In the genomic region with DNA sequence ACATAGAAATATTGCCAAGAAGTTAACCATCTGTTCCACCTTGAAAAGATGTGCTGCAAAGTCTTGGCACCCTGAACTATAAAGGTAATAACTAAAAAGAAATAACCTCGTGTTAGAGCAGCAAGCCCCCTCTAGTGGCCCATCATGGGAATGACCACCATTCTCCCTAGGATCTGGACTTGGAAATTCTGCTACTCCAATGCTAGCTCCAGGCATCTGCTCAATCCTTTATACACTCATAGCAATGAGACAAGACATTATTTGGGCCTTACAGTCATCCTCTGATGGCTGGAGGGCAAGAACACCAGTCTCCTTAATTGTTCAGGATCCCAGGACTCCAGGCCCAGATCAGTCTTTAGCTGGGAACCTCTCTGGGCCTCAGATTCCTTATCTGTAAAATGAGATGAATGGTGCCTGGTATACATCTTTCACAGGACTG, we compare ENCODE assay signal across 9 cellular contexts.
A peak's percentile ranks its signal among the peaks of the same experiment; 100 is the strongest.
DNase-seq lines count a peak whose midpoint lies in the region; ATAC-seq, FAIRE-seq and TF ChIP-seq lines count a peak whose summit lies in the region.
"Had no signal": no experiment of that assay in that cellular context is flagged by ENCODE, and none has a peak within 500 bp of the region (broad histone marks: within the 10 kb centered on the region; RNA-seq: fewer than 3 reads in every experiment).

No MANE protein-coding gene starts in this region.

- peak; percentile 83 for TF ChIP-seq RAD21 in SK-N-SH (IDR thresholded peaks at IDR 0.05; ENCODE audit: low read length)

- POLR2A ChIA-PET in Caco-2 (lab: Charles Lee), result no interaction called here
- POLR2A ChIA-PET in SK-N-SH (lab: Yijun Ruan, JAX), result no interaction called here

- no peak for TF ChIP-seq EP300 in SK-N-SH (IDR thresholded peaks at IDR 0.05; ENCODE audit: borderline replicate concordance in 1 of 2, low read depth in 1 of 2, low read length in 1 of 2)

- H4K20me1 ChIP-seq in SK-N-SH (ENCODE audit: insufficient read depth), result no peaks in the 10 kb centered on the region

- H3K9me3 Mint-ChIP-seq in Caco-2 (ENCODE audit: unreplicated experiment), result peaks cover 9% of the 10 kb centered on the region

- no peaks in the 10 kb centered on the region for H3K27me3 Mint-ChIP-seq in Caco-2 (ENCODE audit: insufficient read depth, unreplicated experiment)

- 0% methylated on average over 1 of the region's 1 CpG for WGBS in SK-N-SH (ENCODE audit: low lambda C conversion rate)
- WGBS in right lobe of liver (ENCODE audit: insufficient coverage, low coverage, low lambda C conversion rate, missing lambda C conversion rate), result 0% methylated on average over 1 of the region's 1 CpG

- H3K27ac ChIP-seq in SK-N-SH (ENCODE audit: low read depth in 2 of 2, low read length in 1 of 2) (peak overlapping the region in 1 of 2 experiments; percentile 22; a peak in 1 of 4 replicates), right lobe of liver (no peak overlapping the region)
- H3K27ac ChIP-seq: skin epidermis had no signal

- H2AFZ ChIP-seq in SK-N-SH (ENCODE audit: low read depth), result no peak overlapping the region

- TF ChIP-seq POLR2A in right lobe of liver (IDR thresholded peaks at IDR 0.05), result no peak
- no peak for TF ChIP-seq POLR2A in H54 (IDR thresholded peaks at IDR 0.05; ENCODE audit: low read depth, low read length)

- H3F3A ChIP-seq in SK-N-SH (replicated peaks; ENCODE audit: insufficient read depth), result peaks cover 6% of the 10 kb centered on the region

- no peak overlapping the region for H3K4me2 ChIP-seq in SK-N-SH

- no peaks in the 10 kb centered on the region for H3K4me1 Mint-ChIP-seq in Caco-2 (ENCODE audit: low read depth, unreplicated experiment)

- no peak overlapping the region for H3K4me3 Mint-ChIP-seq in Caco-2 (ENCODE audit: unreplicated experiment)

- no peak overlapping the region for H3K4me3 ChIP-seq in Caco-2 (ENCODE audit: low read depth, low read length)
- no peak overlapping the region; a peak in 1 of 4 replicates for H3K4me3 ChIP-seq in SK-N-SH (ENCODE audit: low read depth in 2 of 2, low read length in 1 of 2)
- H3K4me3 ChIP-seq in right lobe of liver, result no peak overlapping the region
- H3K4me3 ChIP-seq: skin epidermis had no signal

- H3K27me3 ChIP-seq in Caco-2 (replicated peaks; ENCODE audit: control insufficient read depth, insufficient read depth, low read length), result no peaks in the 10 kb centered on the region
- no peaks in the 10 kb centered on the region for H3K27me3 ChIP-seq in SK-N-SH (ENCODE audit: insufficient read depth)
- H3K27me3 ChIP-seq in right lobe of liver, result no peaks in the 10 kb centered on the region

- no peak overlapping the region for H3K27ac Mint-ChIP-seq in Caco-2 (ENCODE audit: unreplicated experiment)

- no peaks in the 10 kb centered on the region for H3K9me2 ChIP-seq in SK-N-SH

- H3K9me3 ChIP-seq in Caco-2 (peaks cover 8% of the 10 kb centered on the region), SK-N-SH (peaks cover 7% of the 10 kb centered on the region; the same call in 1 of the 2 replicates), right lobe of liver (no peaks in the 10 kb centered on the region)

- CTCF ChIA-PET in Caco-2 (lab: Charles Lee), result interaction anchor here (0.6 to 3.1 kb wide), 7 partner anchors 61 to 274 kb away, joined by 3 to 28 read pairs (median 3); partner anchors contain the start of genes AMOTL1 and SRSF8
- CTCF ChIA-PET in SK-N-SH (lab: Yijun Ruan, JAX), result interaction anchor here (0.6 to 3.4 kb wide), 47 partner anchors 10 to 307 kb away, joined by 3 to 74 read pairs (median 4); partner anchors contain the start of genes CWC15, KDM4D and SRSF8

- no peak for FAIRE-seq in H54 (lab: Jason Lieb, UNC)

- BruUV-seq in Caco-2 (replicated peaks; lab: Mats Ljungman, UMichigan), result no TSS peak

- no peak overlapping the region for H3K9ac ChIP-seq in SK-N-SH

- H3K36me3 ChIP-seq in Caco-2 (ENCODE audit: control insufficient read depth, insufficient read depth, low read length) (no peaks in the 10 kb centered on the region; the same call in 1 of the 2 replicates), SK-N-SH (replicated peaks in 1 of 2; ENCODE audit: control insufficient read depth in 1 of 2, insufficient read depth in 2 of 2, low read length in 1 of 2) (peaks cover 10 to 13% of the 10 kb centered on the region in 2 experiments), right lobe of liver (no peaks in the 10 kb centered on the region)

- H3K36me3 Mint-ChIP-seq in Caco-2 (ENCODE audit: insufficient read depth, unreplicated experiment), result peaks cover 12% of the 10 kb centered on the region

- TF ChIP-seq CTCF in Caco-2 (IDR thresholded peaks at IDR 0.05; ENCODE audit: insufficient read depth in 1 of 2, low read depth in 1 of 2, low read length in 1 of 2, severe bottlenecking in 1 of 2, unreplicated experiment in 1 of 2) (peak; percentile 95 to 99), LNCAP (IDR thresholded peaks at IDR 0.05) (peak; percentile 89), SK-N-SH (IDR thresholded peaks at IDR 0.05) (peak; percentile 95), right lobe of liver (IDR thresholded peaks at IDR 0.05) (peak; percentile 81 to 88 (median 88))

- DNase-seq in Caco-2 (peak; percentile 69 to 76), SK-N-SH (peak; percentile 63), cerebellar cortex (ENCODE audit: low spot score) (peak; percentile 63), right lobe of liver (peak in 2 of 3 donors; percentile 35 to 58), H54 (ENCODE audit: insufficient read length, low spot score) (no peak)
- peak; percentile 44 for DNase-seq in stimulated activated naive CD8-positive, alpha-beta T cell treated with anti-CD3 and anti-CD28 coated beads, Interleukin-15, Interleukin-2, amounts not matched to agents 100 U/mL and 50 U/mL, for 24 hours

- H3K4me1 ChIP-seq in Caco-2, result no peaks in the 10 kb centered on the region
- peaks cover 0 to 5% of the 10 kb centered on the region in 2 experiments; a peak in 1 of 4 replicates for H3K4me1 ChIP-seq in SK-N-SH (ENCODE audit: control insufficient read depth in 1 of 2, insufficient read depth in 2 of 2, low read depth in 1 of 2, low read length in 1 of 2)
- H3K4me1 ChIP-seq in right lobe of liver, result no peaks in the 10 kb centered on the region

- no peaks in the 10 kb centered on the region for H3K79me2 ChIP-seq in SK-N-SH (ENCODE audit: insufficient read depth)

- intact Hi-C loops in Caco-2 (cut with micrococcal nuclease; ENCODE audit: unreplicated experiment) (loop anchor here (1.0 to 10.0 kb wide), 4 partner anchors 111 to 383 kb away; partner anchors contain the start of genes AMOTL1 and C11orf97), right lobe of liver (cut with DNase I) (no loop called here)

- ATAC-seq in GM19395 (IDR thresholded peaks at IDR 0.05; ENCODE audit: unreplicated experiment), result peak; percentile 87
- ATAC-seq in right lobe of liver, result peak; percentile 84 to 96 (median 92)
- no peak for ATAC-seq in stimulated activated naive CD8-positive, alpha-beta T cell treated with anti-CD3 and anti-CD28 coated beads, Interleukin-15, Interleukin-2, amounts not matched to agents 100 U/mL and 50 U/mL, for 24 hours

TF ChIP-seq in SK-N-SH, 30 proteins besides CTCF, POLR2A, EP300 and RAD21:
- TF ChIP-seq MAX (IDR thresholded peaks at IDR 0.05; ENCODE audit: low read depth) (0 out of 2 replicates have a peak, but pooled peaks have one; percentile 25), RCOR1 (IDR thresholded peaks at IDR 0.05; ENCODE audit: low read length) (0 out of 2 replicates have a peak, but pooled peaks have one; percentile 15), REST (IDR thresholded peaks at IDR 0.05; ENCODE audit: low read depth, low read length) (no peak), SMC3 (IDR thresholded peaks at IDR 0.05; ENCODE audit: low read depth, low read length) (peak; percentile 72), FOXM1 (IDR thresholded peaks at IDR 0.05; ENCODE audit: low read depth) (no peak), GATA2 (CRISPR knock-in tag; IDR thresholded peaks at IDR 0.05) (peak; percentile 67)
TF ChIP-seq in SK-N-SH: peak in this region for 4.
